In the genomic region with DNA sequence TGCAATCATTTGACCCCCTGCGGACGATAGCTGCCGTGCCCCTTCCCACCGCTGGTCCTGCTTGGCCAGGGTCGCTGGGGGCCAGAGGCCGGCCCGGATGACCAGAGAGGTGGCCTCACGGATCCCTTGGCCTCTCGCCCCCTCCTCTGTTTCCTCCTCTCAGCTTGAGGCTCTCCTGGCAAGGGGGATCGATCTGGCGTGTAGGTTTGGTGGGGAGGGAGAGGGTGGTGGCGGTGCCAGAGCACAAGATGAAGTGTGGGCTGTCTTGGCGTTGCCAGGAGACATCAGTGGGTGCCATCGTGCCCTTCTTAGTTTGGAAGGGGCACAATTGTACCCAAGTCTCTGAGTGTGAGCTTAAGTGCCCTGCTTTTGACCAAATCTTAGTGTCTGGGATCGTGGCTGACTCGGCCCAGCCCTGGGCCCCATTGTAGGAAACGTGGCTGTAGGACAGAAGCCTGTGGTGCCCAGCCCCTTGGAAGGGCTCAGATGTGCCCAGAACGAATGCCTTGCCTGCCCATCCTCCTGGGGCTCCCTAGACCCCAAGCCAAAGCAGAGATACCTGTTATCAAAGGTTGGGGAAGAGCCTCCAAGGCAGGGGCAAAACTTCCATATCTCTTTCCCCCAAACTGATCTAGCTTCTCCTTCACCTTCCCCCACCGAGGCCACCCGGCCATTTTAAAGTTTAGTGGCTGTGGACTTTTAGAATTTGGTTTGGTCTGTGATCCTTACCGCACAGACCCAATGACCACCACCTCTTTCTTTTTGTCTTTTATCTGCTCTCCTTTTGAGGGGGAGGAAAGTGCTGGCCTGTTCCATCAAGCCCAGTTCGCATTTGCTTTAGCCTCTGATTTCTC, we compare ENCODE assay signal across 10 cellular contexts. TPM values are rescaled to one million over a fixed set of nuclear protein-coding genes. Genes with fewer than 3 reads are reported as not detected.
DNase-seq lines count a peak whose midpoint lies in the region; ATAC-seq, FAIRE-seq and TF ChIP-seq lines count a peak whose summit lies in the region.
"Had no signal": no experiment of that assay in that cellular context is flagged by ENCODE, and none has a peak within 500 bp of the region (broad histone marks: within the 10 kb centered on the region; RNA-seq: fewer than 3 reads in every experiment).

No MANE protein-coding gene starts in this region.

- no peak for FAIRE-seq in keratinocyte (lab: Jason Lieb, UNC)
- FAIRE-seq: bronchial epithelial cell had no signal

- H3K9me3 ChIP-seq in keratinocyte (ENCODE audit: control insufficient read depth, low read depth, low read length) (no peaks in the 10 kb centered on the region), sigmoid colon (no peaks in the 10 kb centered on the region)

- peak overlapping the region; percentile 60 for H3K4me2 ChIP-seq in keratinocyte (ENCODE audit: control insufficient read depth, extremely low read depth, insufficient read depth, low read depth, low read length)

- DNase-seq in astrocyte of the spinal cord (ENCODE audit: low read depth, low spot score) (peak; percentile 33), keratinocyte (ENCODE audit: low read depth, low spot score) (no peak), sigmoid colon (peak; percentile 64), epidermal melanocyte (ENCODE audit: insufficient read length, low spot score) (no peak)
- DNase-seq in activated CD4-positive, CD25-positive, alpha-beta regulatory T cell (lab: John Stamatoyannopoulos, UW) = no peak
- no peak for DNase-seq in effector CD8-positive, alpha-beta T cell (lab: John Stamatoyannopoulos, UW)
- DNase-seq: DND-41 had no signal

- peak overlapping the region; percentile 15 for H2AFZ ChIP-seq in keratinocyte (ENCODE audit: control insufficient read depth, low read length)

- peaks cover 29% of the 10 kb centered on the region for H3K79me2 ChIP-seq in keratinocyte (ENCODE audit: control insufficient read depth, insufficient read depth, low read length)

- TF ChIP-seq EP300 in sigmoid colon (IDR thresholded peaks at IDR 0.05) = no peak

- intact Hi-C loops in sigmoid colon (cut with DNase I) = loop anchor here (5.0 kb wide), 2 partner anchors 1068 to 1083 kb away; no protein-coding TSS in a partner anchor

- H3K27ac ChIP-seq in keratinocyte (ENCODE audit: control insufficient read depth, insufficient read depth, low read length) = no peak overlapping the region
- H3K27ac ChIP-seq in sigmoid colon = peak overlapping the region; percentile 92 to 97 (median 94)

- in situ Hi-C loops in astrocyte of the spinal cord (cut with HindIII; ENCODE audit: low sequenced_read_pairs) = loop anchor here (25.0 kb wide), 1 partner anchor 1058 kb away; no protein-coding TSS in a partner anchor

- dilution Hi-C loops in keratinocyte (cut with MboI; ENCODE audit: extremely low pct_ligation_motif_present, low sequenced_read_pairs) = no loop called here

- H3K36me3 ChIP-seq in keratinocyte (ENCODE audit: control insufficient read depth in 2 of 2, extremely low read depth in 1 of 2, insufficient read depth in 2 of 2, low read length in 2 of 2) (peaks cover 0 to 12% of the 10 kb centered on the region in 2 experiments), sigmoid colon (no peaks in the 10 kb centered on the region)

- H3K4me3 ChIP-seq in astrocyte of the spinal cord (ENCODE audit: low read depth, low read length) (peak overlapping the region; percentile 99), keratinocyte (ENCODE audit: control insufficient read depth in 2 of 3, extremely low read depth in 1 of 3, insufficient read depth in 2 of 3, low read depth in 1 of 3, low read length in 3 of 3) (peak overlapping the region in 1 of 3 experiments; percentile 54), sigmoid colon (peak overlapping the region; percentile 36 to 56 (median 51))

- peaks cover 4% of the 10 kb centered on the region for H3K4me1 ChIP-seq in keratinocyte (ENCODE audit: control insufficient read depth, extremely low read depth, insufficient read depth, low read length)
- H3K4me1 ChIP-seq in sigmoid colon = peaks cover 0 to 71% (median 59%) of the 10 kb centered on the region in 4 donors

- H3K27me3 ChIP-seq in keratinocyte (ENCODE audit: control insufficient read depth, extremely low read depth, insufficient read depth, low read length) = no peaks in the 10 kb centered on the region
- no peaks in the 10 kb centered on the region for H3K27me3 ChIP-seq in sigmoid colon

- H4K20me1 ChIP-seq in keratinocyte (ENCODE audit: control insufficient read depth, extremely low read depth, insufficient read depth, low read length) = no peaks in the 10 kb centered on the region

- ATAC-seq in GM18517 (IDR thresholded peaks at IDR 0.05; ENCODE audit: unreplicated experiment) (peak; percentile 12), GM19328 (IDR thresholded peaks at IDR 0.05; ENCODE audit: unreplicated experiment) (no peak)

- no peaks in the 10 kb centered on the region for H3K9me1 ChIP-seq in keratinocyte (ENCODE audit: control insufficient read depth, extremely low read depth, insufficient read depth, low read length)

- TF ChIP-seq POLR2A in sigmoid colon (IDR thresholded peaks at IDR 0.05) = no peak

- no peak overlapping the region for H3K9ac ChIP-seq in keratinocyte (ENCODE audit: control insufficient read depth, extremely low read depth, insufficient read depth, low read length)

- 38 to 71% methylated on average over 22 of the region's 22 CpGs for WGBS in sigmoid colon, 2 donors

- TF ChIP-seq CTCF in astrocyte of the spinal cord (IDR thresholded peaks at IDR 0.05; ENCODE audit: low read depth, low read length) (no peak), keratinocyte (optimal IDR thresholded peaks at IDR 0.05 in 1 of 3, IDR thresholded peaks at IDR 0.05 in 1 of 3, conservative IDR thresholded peaks at IDR 0.05 in 1 of 3; ENCODE audit: extremely low read depth in 1 of 3, insufficient read depth in 2 of 3, low read length in 3 of 3) (no peak), sigmoid colon (IDR thresholded peaks at IDR 0.05) (no peak)

RNA-seq across cellular contexts. Expression of gene NR2F2, which starts 14.4 kb away (rescaled TPM):
- 19.5 to 27.2 TPM (median 20.1 TPM) in 3 replicates for polyA plus RNA-seq in keratinocyte
- polyA plus RNA-seq in keratinocyte (2011; ENCODE audit: low read depth) = 9.7 TPM
- 26.1 and 26.9 TPM in 2 replicates for polyA plus RNA-seq in keratinocyte (2011; cell fraction: cytosol; rRNA removed)
- 40.5 and 46.0 TPM in 2 replicates for polyA plus RNA-seq in keratinocyte (2011; cell fraction: nucleus; rRNA removed)
- 17.2 and 43.5 TPM in 2 replicates for polyA plus RNA-seq in keratinocyte (2012; ENCODE audit: low replicate concordance)
- polyA minus RNA-seq in keratinocyte = 12.0 to 19.7 TPM (median 19.2 TPM) in 3 replicates
- polyA minus RNA-seq in keratinocyte (2011; cell fraction: cytosol; rRNA and poly(A)+ RNA removed) = 38.4 TPM
- 24.0 and 24.7 TPM in 2 replicates for polyA minus RNA-seq in keratinocyte (2011; cell fraction: nucleus; rRNA and poly(A)+ RNA removed)
- 10 to 100 TPM; 24.0 to 47.9 (median 31.0) TPM for total RNA-seq in sigmoid colon
- 10 to 100 TPM; 12.6 to 20.0 (median 12.9) TPM for polyA plus RNA-seq in sigmoid colon

Comparison
In these comparisons a context has a peak if more than half of its experiments do, and no peak if none do; other contexts are left out.
1. DNase-seq: peak in astrocyte of the spinal cord (single experiment) and sigmoid colon (single experiment); none in keratinocyte (single experiment), activated CD4-positive, CD25-positive, alpha-beta regulatory T cell (0 of 4), epidermal melanocyte (single experiment) and effector CD8-positive, alpha-beta T cell (single experiment).